20 cellular contexts compared by ENCODE assay signal in the genomic region with DNA sequence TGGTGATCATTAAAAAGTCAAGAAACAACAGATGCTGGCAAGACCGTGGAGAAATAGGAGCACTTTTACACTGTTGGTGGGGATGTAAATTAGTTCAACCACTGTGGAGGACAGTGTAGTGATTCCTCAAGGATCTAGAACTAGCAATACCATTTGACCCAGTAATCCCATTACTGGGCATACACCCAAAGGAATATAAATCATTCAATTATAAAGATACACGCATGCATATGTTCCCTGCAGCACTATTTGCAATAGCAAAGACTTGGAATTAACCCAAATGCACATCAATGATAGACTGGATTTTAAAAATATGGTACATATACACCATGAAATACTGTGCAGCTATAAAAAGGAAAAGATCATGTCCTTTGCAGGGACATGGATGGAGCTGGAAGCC. TPM values are rescaled to one million over a fixed set of nuclear protein-coding genes. Genes with fewer than 3 reads are reported as not detected.
A peak's percentile ranks its signal among the peaks of the same experiment; 100 is the strongest.
DNase-seq lines count a peak whose midpoint lies in the region; ATAC-seq and TF ChIP-seq lines count a peak whose summit lies in the region.
"Had no signal": no experiment of that assay in that cellular context is flagged by ENCODE, and none has a peak within 500 bp of the region (broad histone marks: within the 10 kb centered on the region; RNA-seq: fewer than 3 reads in every experiment).

No MANE protein-coding gene starts in this region.

- intact Hi-C loops in esophagus muscularis mucosa (cut with DNase I), result no loop called here

- H3K27ac ChIP-seq in esophagus muscularis mucosa (replicated peaks in 1 of 4), result no peak overlapping the region

- no peak for TF ChIP-seq POLR2A in esophagus muscularis mucosa (IDR thresholded peaks at IDR 0.05; ENCODE audit: low read depth)

- H3K4me1 ChIP-seq in esophagus muscularis mucosa, result peaks cover 0 to 28% (median 8%) of the 10 kb centered on the region in 4 donors
- H3K4me1 ChIP-seq: BE2C had no signal

- DNase-seq in NCI-H82 (lab: John Stamatoyannopoulos, UW), result peak; percentile 3
- DNase-seq in NCI-H82 treated with DMSO at 0.1 percent for 48 hours (lab: John Stamatoyannopoulos, UW; ENCODE audit: unreplicated experiment), result no peak
- DNase-seq in HCEC 1CT, result peak; percentile 61
- DNase-seq in NCI-H524 treated with DMSO at 0.1 percent for 48 hours (lab: John Stamatoyannopoulos, UW), result peak; percentile 51
- DNase-seq in fibroblast of villous mesenchyme (ENCODE audit: low read depth), result peak; percentile 8
- no peak for DNase-seq in esophagus muscularis mucosa (ENCODE audit: extremely low spot score)
- DNase-seq: ACHN; BE2C; C1 segment of cervical spinal cord; CD4-positive, CD25-positive, alpha-beta regulatory T cell; CD8-positive, alpha-beta memory T cell; COR-L47; DMS79 treated with DMSO at 0.1 percent for 48 hours; KBM-7 had no signal

- H3K4me3 ChIP-seq in fibroblast of villous mesenchyme (ENCODE audit: low read depth, low read length), result no peak overlapping the region
- no peak overlapping the region for H3K4me3 ChIP-seq in esophagus muscularis mucosa
- H3K4me3 ChIP-seq: GM12878, GM23338 had no signal

- no peaks in the 10 kb centered on the region for H3K9me3 ChIP-seq in esophagus muscularis mucosa
- H3K9me3 ChIP-seq: BE2C had no signal

- TF ChIP-seq CTCF in fibroblast of villous mesenchyme (IDR thresholded peaks at IDR 0.05; ENCODE audit: insufficient read depth, low read depth, low read length) (no peak), esophagus muscularis mucosa (IDR thresholded peaks at IDR 0.05) (no peak)

- H3K27me3 ChIP-seq in esophagus muscularis mucosa, result no peaks in the 10 kb centered on the region
- H3K27me3 ChIP-seq: BE2C had no signal

- ATAC-seq in GM21786 (IDR thresholded peaks at IDR 0.05; ENCODE audit: unreplicated experiment), result no peak
- ATAC-seq: GM12878, GM23338, HCT116, HepG2 had no signal

- no peak for TF ChIP-seq EP300 in esophagus muscularis mucosa (IDR thresholded peaks at IDR 0.05)

- H3K36me3 ChIP-seq in esophagus muscularis mucosa, result no peaks in the 10 kb centered on the region
- H3K36me3 ChIP-seq: BE2C had no signal

- WGBS in esophagus muscularis mucosa, result 48% methylated on average over 2 of the region's 2 CpGs

RNA-seq across cellular contexts. Expression of gene CATSPERB, which starts 18.0 kb away (rescaled TPM):
- total RNA-seq in fibroblast of villous mesenchyme (under 0.01 TPM in 1 of 2 replicates, not detected in the other), esophagus muscularis mucosa (1 to 10 TPM in 1 of 4 donors, under 1 TPM in 3; 0.11 to 2.9 (median 0.91) TPM)
- total RNA-seq: A172, GM12878, HepG2 had no signal

Comparison
In these comparisons a context has a peak if more than half of its experiments do, and no peak if none do; other contexts are left out.
1. DNase-seq: peak in NCI-H82 (single experiment), HCEC 1CT (single experiment), NCI-H524 treated with DMSO at 0.1 percent for 48 hours (single experiment) and fibroblast of villous mesenchyme (single experiment); none in NCI-H82 treated with DMSO at 0.1 percent for 48 hours (single experiment) and esophagus muscularis mucosa (single experiment).